1 cellular context compared by ENCODE assay signal in genomic region chr17:21211825-21212479, GRCh38.
A peak's percentile ranks its signal among the peaks of the same experiment; 100 is the strongest.
TF ChIP-seq lines count a peak whose summit lies in the region.

No MANE protein-coding gene starts in this region.

TF ChIP-seq in H1, 55 proteins besides CTCF, POLR2A, EP300 and RAD21:
- TF ChIP-seq BRCA1 (IDR thresholded peaks at IDR 0.05; ENCODE audit: low read depth, low read length) (no peak), CHD1 (IDR thresholded peaks at IDR 0.05; ENCODE audit: low read depth, low read length) (no peak), TEAD4 (IDR thresholded peaks at IDR 0.05; ENCODE audit: low read depth, low read length) (no peak), SP4 (IDR thresholded peaks at IDR 0.05; ENCODE audit: low read length) (no peak), EGR1 (IDR thresholded peaks at IDR 0.05; ENCODE audit: borderline replicate concordance, low read depth, low read length) (no peak), SIN3A (conservative IDR thresholded peaks at IDR 0.05 in 1 of 2, IDR thresholded peaks at IDR 0.05 in 1 of 2; ENCODE audit: low read depth in 1 of 2, low read length in 2 of 2) (peak in 1 of 2 experiments; percentile 71; a peak in 2 of 4 replicates), PHF8 (conservative IDR thresholded peaks at IDR 0.05; ENCODE audit: low read depth, low read length) (no peak)
